8 cellular contexts compared by ENCODE assay signal in the genomic region with DNA sequence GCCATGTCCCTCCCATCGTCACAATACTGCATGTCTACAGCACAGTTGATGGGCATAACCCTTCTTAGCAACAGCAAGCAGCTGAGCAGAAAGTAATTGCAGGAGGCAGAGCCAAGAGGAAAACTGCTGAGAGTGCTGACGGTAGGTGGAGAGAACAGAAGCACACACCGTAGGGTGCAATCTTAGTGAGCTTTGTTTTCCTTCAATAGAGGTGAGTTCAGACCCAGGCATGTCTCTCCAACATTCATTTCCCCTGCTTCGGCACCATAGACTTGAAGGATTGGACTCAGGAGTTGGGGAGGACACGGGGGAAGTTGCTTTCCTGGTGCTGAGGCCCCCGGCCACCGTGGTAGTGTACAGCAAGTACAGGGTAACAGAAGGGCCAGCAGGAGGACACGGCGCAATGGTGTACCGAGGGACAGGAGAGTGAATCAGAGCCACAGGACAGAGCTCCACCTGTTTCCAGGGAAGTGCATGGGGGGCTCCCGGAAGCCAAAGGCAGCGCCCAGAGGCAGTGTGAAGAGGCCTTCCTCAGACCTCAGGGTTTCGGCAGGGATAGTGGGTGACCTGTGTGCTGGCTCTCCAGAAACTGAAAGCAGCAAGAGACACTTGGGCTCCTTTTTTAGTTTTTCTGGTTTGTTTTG. TPM values are rescaled to one million over a fixed set of nuclear protein-coding genes. Genes with fewer than 3 reads are reported as not detected.
DNase-seq lines count a peak whose midpoint lies in the region; ATAC-seq and TF ChIP-seq lines count a peak whose summit lies in the region.

No MANE protein-coding gene starts in this region.

- POLR2A ChIA-PET in activated CD4-positive, alpha-beta T cell treated with anti-CD3 and anti-CD28 coated beads, Interleukin-2, amount 10 ng/mL, durations not matched to agents 7 days and 5 days (lab: Charles Lee) = no interaction called here
- POLR2A ChIA-PET in activated naive CD8-positive, alpha-beta T cell treated with anti-CD3 and anti-CD28 coated beads, Interleukin-2, amount 10 ng/mL, durations not matched to agents 7 days and 5 days (lab: Charles Lee) = interaction anchor here (0.8 to 1.9 kb wide), 6 partner anchors 10 to 291 kb away, joined by 3 to 19 read pairs (median 6); a partner anchor contains a TSS

- ATAC-seq in HG02885 (IDR thresholded peaks at IDR 0.05; ENCODE audit: poor library complexity, unreplicated experiment) = peak; percentile 58
- ATAC-seq in activated naive CD8-positive, alpha-beta T cell treated with anti-CD3 and anti-CD28 coated beads, Interleukin-2, amount 10 ng/mL, durations not matched to agents 7 days and 5 days (ENCODE audit: low read depth) = peak; percentile 45

- no peaks in the 10 kb centered on the region for H3K9me3 Mint-ChIP-seq in activated CD4-positive, alpha-beta T cell treated with anti-CD3 and anti-CD28 coated beads, Interleukin-2, amount 10 ng/mL, durations not matched to agents 7 days and 5 days
- no peaks in the 10 kb centered on the region for H3K9me3 Mint-ChIP-seq in activated naive CD8-positive, alpha-beta T cell treated with anti-CD3 and anti-CD28 coated beads, Interleukin-2, amount 10 ng/mL, durations not matched to agents 7 days and 5 days
- no peaks in the 10 kb centered on the region for H3K9me3 Mint-ChIP-seq in neural crest cell

- H3K4me1 Mint-ChIP-seq in activated CD4-positive, alpha-beta T cell treated with anti-CD3 and anti-CD28 coated beads, Interleukin-2, amount 10 ng/mL, durations not matched to agents 7 days and 5 days = peaks cover 25% of the 10 kb centered on the region
- peaks cover 21% of the 10 kb centered on the region for H3K4me1 Mint-ChIP-seq in activated naive CD8-positive, alpha-beta T cell treated with anti-CD3 and anti-CD28 coated beads, Interleukin-2, amount 10 ng/mL, durations not matched to agents 7 days and 5 days
- H3K4me1 Mint-ChIP-seq in neural crest cell = peaks cover 27% of the 10 kb centered on the region

- peak; percentile 27 for TF ChIP-seq CTCF in neural crest cell (conservative IDR thresholded peaks at IDR 0.05)

- peak; percentile 10 for DNase-seq in activated CD4-positive, alpha-beta T cell treated with anti-CD3 and anti-CD28 coated beads, Interleukin-2, amount 10 ng/mL, durations not matched to agents 7 days and 5 days
- DNase-seq in activated CD4-positive, alpha-beta T cell treated with anti-CD3 and anti-CD28 coated beads, Interleukin-2, amount 50 U/mL, for 1 hour = no peak
- peak; percentile 42 for DNase-seq in NCI-H2029 (lab: John Stamatoyannopoulos, UW)
- DNase-seq in activated naive CD8-positive, alpha-beta T cell treated with anti-CD3 and anti-CD28 coated beads, Interleukin-2, amount 10 ng/mL, durations not matched to agents 7 days and 5 days = peak; percentile 56
- no peak for DNase-seq in neural crest cell (ENCODE audit: low read depth, low spot score)
- DNase-seq in activated CD4-positive, CD25-positive, alpha-beta regulatory T cell treated with anti-CD3 and anti-CD28 coated beads, Interleukin-2, amount 50 U/mL, for 72 hours = no peak
- no peak for DNase-seq in COLO829 (ENCODE audit: low spot score)

- CTCF ChIA-PET in activated CD4-positive, alpha-beta T cell treated with anti-CD3 and anti-CD28 coated beads, Interleukin-2, amount 10 ng/mL, durations not matched to agents 7 days and 5 days (lab: Charles Lee) = interaction anchor here (0.9 kb wide), 1 partner anchor 36 kb away, joined by 3 read pairs; a partner anchor contains a TSS

- H3K27me3 Mint-ChIP-seq in activated CD4-positive, alpha-beta T cell treated with anti-CD3 and anti-CD28 coated beads, Interleukin-2, amount 10 ng/mL, durations not matched to agents 7 days and 5 days = peaks cover 2% of the 10 kb centered on the region
- peaks cover 2% of the 10 kb centered on the region for H3K27me3 Mint-ChIP-seq in activated naive CD8-positive, alpha-beta T cell treated with anti-CD3 and anti-CD28 coated beads, Interleukin-2, amount 10 ng/mL, durations not matched to agents 7 days and 5 days
- no peaks in the 10 kb centered on the region for H3K27me3 Mint-ChIP-seq in neural crest cell (ENCODE audit: low read depth)

- H3K27ac Mint-ChIP-seq in activated CD4-positive, alpha-beta T cell treated with anti-CD3 and anti-CD28 coated beads, Interleukin-2, amount 10 ng/mL, durations not matched to agents 7 days and 5 days = peak overlapping the region; percentile 93
- H3K27ac Mint-ChIP-seq in activated naive CD8-positive, alpha-beta T cell treated with anti-CD3 and anti-CD28 coated beads, Interleukin-2, amount 10 ng/mL, durations not matched to agents 7 days and 5 days = peak overlapping the region; percentile 97
- peak overlapping the region; percentile 57 for H3K27ac Mint-ChIP-seq in neural crest cell (ENCODE audit: unreplicated experiment)

- H3K4me3 Mint-ChIP-seq in activated CD4-positive, alpha-beta T cell treated with anti-CD3 and anti-CD28 coated beads, Interleukin-2, amount 10 ng/mL, durations not matched to agents 7 days and 5 days = peak overlapping the region; percentile 42
- H3K4me3 Mint-ChIP-seq in activated naive CD8-positive, alpha-beta T cell treated with anti-CD3 and anti-CD28 coated beads, Interleukin-2, amount 10 ng/mL, durations not matched to agents 7 days and 5 days = peak overlapping the region; percentile 81
- H3K4me3 Mint-ChIP-seq in neural crest cell = peak overlapping the region; percentile 4

- no peaks in the 10 kb centered on the region for H3K36me3 Mint-ChIP-seq in activated CD4-positive, alpha-beta T cell treated with anti-CD3 and anti-CD28 coated beads, Interleukin-2, amount 10 ng/mL, durations not matched to agents 7 days and 5 days (ENCODE audit: low read depth)
- no peaks in the 10 kb centered on the region for H3K36me3 Mint-ChIP-seq in activated naive CD8-positive, alpha-beta T cell treated with anti-CD3 and anti-CD28 coated beads, Interleukin-2, amount 10 ng/mL, durations not matched to agents 7 days and 5 days
- H3K36me3 Mint-ChIP-seq in neural crest cell (ENCODE audit: low read depth) = no peaks in the 10 kb centered on the region

RNA-seq across cellular contexts. Expression of a gene that starts 36.3 kb away (rescaled TPM):
- total RNA-seq in activated CD4-positive, alpha-beta T cell treated with anti-CD3 and anti-CD28 coated beads, Interleukin-2, amount 10 ng/mL, durations not matched to agents 7 days and 5 days = 10 to 100 TPM; 91.3 to 92.3 TPM
- 10 to 100 TPM; 74.7 to 86.3 TPM for total RNA-seq in activated naive CD8-positive, alpha-beta T cell treated with anti-CD3 and anti-CD28 coated beads, Interleukin-2, amount 10 ng/mL, durations not matched to agents 7 days and 5 days
- total RNA-seq in neural crest cell = 176 and 187 TPM in 2 replicates

Comparison
In these comparisons a context has a peak if more than half of its experiments do, and no peak if none do; other contexts are left out.
1. DNase-seq: peak in activated CD4-positive, alpha-beta T cell treated with anti-CD3 and anti-CD28 coated beads, Interleukin-2, amount 10 ng/mL, durations not matched to agents 7 days and 5 days (single experiment), NCI-H2029 (single experiment) and activated naive CD8-positive, alpha-beta T cell treated with anti-CD3 and anti-CD28 coated beads, Interleukin-2, amount 10 ng/mL, durations not matched to agents 7 days and 5 days (single experiment); none in activated CD4-positive, alpha-beta T cell treated with anti-CD3 and anti-CD28 coated beads, Interleukin-2, amount 50 U/mL, for 1 hour (single experiment), neural crest cell (single experiment), activated CD4-positive, CD25-positive, alpha-beta regulatory T cell treated with anti-CD3 and anti-CD28 coated beads, Interleukin-2, amount 50 U/mL, for 72 hours (single experiment) and COLO829 (single experiment).
2. H3K4me3 Mint-ChIP-seq: peak in every context shown above with its lines; median percentile 81 in activated naive CD8-positive, alpha-beta T cell treated with anti-CD3 and anti-CD28 coated beads, Interleukin-2, amount 10 ng/mL, durations not matched to agents 7 days and 5 days; 42 in activated CD4-positive, alpha-beta T cell treated with anti-CD3 and anti-CD28 coated beads, Interleukin-2, amount 10 ng/mL, durations not matched to agents 7 days and 5 days; 4 in neural crest cell.
3. Peak in every context shown above with its lines, with median percentiles within 50 percentile points of each other: H3K27ac Mint-ChIP-seq.